In genomic region chr12:27969901-27970390, GRCh38 we compare ENCODE assay signal across 8 cellular contexts. TPM values are rescaled to one million over a fixed set of nuclear protein-coding genes. Genes with fewer than 3 reads are reported as not detected.
DNase-seq lines count a peak whose midpoint lies in the region; ATAC-seq, FAIRE-seq and TF ChIP-seq lines count a peak whose summit lies in the region.

No MANE protein-coding gene starts in this region.

- H3K27me3 ChIP-seq in H1 (replicated peaks in 1 of 4; ENCODE audit: control insufficient read depth in 3 of 4, extremely low read depth in 1 of 4, insufficient read depth in 3 of 4, low read length in 3 of 4) (peaks cover 49 to 88% (median 73%) of the 10 kb centered on the region in 4 experiments), mesendoderm (ENCODE audit: insufficient read depth, low read length, poor library complexity) (peaks cover 32% of the 10 kb centered on the region)

- H2BK5ac ChIP-seq in H1 (ENCODE audit: low read depth, low read length) (no peak overlapping the region), mesendoderm (ENCODE audit: low read length) (no peak overlapping the region)

- no peaks in the 10 kb centered on the region for H3K9me3 ChIP-seq in H1 (ENCODE audit: insufficient read depth in 2 of 2, low read depth in 1 of 2, low read length in 1 of 2)

- H4K5ac ChIP-seq in H1 (ENCODE audit: insufficient read length, low read depth, low read length) = no peak overlapping the region
- no peak overlapping the region for H4K5ac ChIP-seq in mesendoderm (ENCODE audit: low read length)

- H2BK15ac ChIP-seq in H1 (ENCODE audit: low read length) (no peak overlapping the region), mesendoderm (replicated peaks; ENCODE audit: low read depth) (no peak overlapping the region)

- H3K23me2 ChIP-seq in H1 (ENCODE audit: low read depth, low read length) = peaks cover 14% of the 10 kb centered on the region; the same call in 1 of the 2 replicates

- TF ChIP-seq EP300 in H1 (IDR thresholded peaks at IDR 0.05; ENCODE audit: borderline replicate concordance in 1 of 2, low read depth in 2 of 2, low read length in 2 of 2) = no peak

- TF ChIP-seq POLR2A in H1 (IDR thresholded peaks at IDR 0.05; ENCODE audit: control extremely low read depth in 1 of 2, low read depth in 2 of 2, low read length in 2 of 2) = no peak

- no peak overlapping the region; the same call in 1 of the 2 replicates for H4K8ac ChIP-seq in H1 (ENCODE audit: extremely low read depth, insufficient read depth, low read length)
- H4K8ac ChIP-seq in mesendoderm (ENCODE audit: low read depth, low read length) = peak overlapping the region; percentile 31

- H2AFZ ChIP-seq in H1 (ENCODE audit: low read length) = no peak overlapping the region

- H3K4ac ChIP-seq in H1 (replicated peaks; ENCODE audit: insufficient read length, low read depth, low read length) (no peak overlapping the region), mesendoderm (ENCODE audit: low read depth, low read length) (no peak overlapping the region)

- H2AK5ac ChIP-seq in H1 (ENCODE audit: low read depth, low read length) = no peak overlapping the region
- H2AK5ac ChIP-seq in mesendoderm (ENCODE audit: low read length) = no peak overlapping the region

- H3K23ac ChIP-seq in H1 (ENCODE audit: insufficient read length) (no peak overlapping the region), mesendoderm (ENCODE audit: low read length) (no peak overlapping the region)

- no peak overlapping the region for H2BK20ac ChIP-seq in H1 (ENCODE audit: low read length)

- FAIRE-seq in H1 (lab: Jason Lieb, UNC) = no peak

- in situ Hi-C loops in KBM-7 (cut with MboI; ENCODE audit: low pct_unique_long_range_greater_than_20kb, low sequenced_read_pairs) = no loop called here

- CTCF ChIA-PET in H1 (lab: Charles Lee; ENCODE audit: partially characterized antibody) = interaction anchor here (0.6 to 2.0 kb wide), 9 partner anchors 8 to 1307 kb away, joined by 3 to 6 read pairs (median 3); no protein-coding TSS in a partner anchor

- H4K91ac ChIP-seq in H1 (replicated peaks; ENCODE audit: insufficient read length, low read length) = no peak overlapping the region

- H3K18ac ChIP-seq in H1 (ENCODE audit: extremely low read depth, low read length) (no peak overlapping the region), mesendoderm (ENCODE audit: low read length) (peak overlapping the region; percentile 34)

- H3K4me2 ChIP-seq in H1 (ENCODE audit: insufficient read depth in 1 of 2, low read depth in 2 of 2, low read length in 2 of 2) = peak overlapping the region; percentile 70 to 98
- H3K4me2 ChIP-seq in mesendoderm (ENCODE audit: low read length) = peak overlapping the region; percentile 75

- H3K79me2 ChIP-seq in H1 (ENCODE audit: control insufficient read depth in 1 of 2, insufficient read depth in 2 of 2, low read length in 2 of 2) (no peaks in the 10 kb centered on the region), mesendoderm (ENCODE audit: control insufficient read depth, insufficient read depth, low read length) (no peaks in the 10 kb centered on the region)

- H3K36me3 ChIP-seq in H1 (ENCODE audit: control insufficient read depth in 2 of 4, insufficient read depth in 4 of 4, low read length in 3 of 4) (0 out of 8 replicates have a peak, but pooled peaks cover 0 to 3% (median 0%) of the 10 kb centered on the region in 4 experiments), mesendoderm (ENCODE audit: control insufficient read depth, insufficient read depth, low read length) (no peaks in the 10 kb centered on the region)

- ATAC-seq in GM21825 (IDR thresholded peaks at IDR 0.05; ENCODE audit: unreplicated experiment) = peak; percentile 78

- 4% methylated on average over 33 of the region's 48 CpGs; no CpG with 5 or more reads in 1 of the 2 experiments for WGBS in H1 (ENCODE audit: extremely low coverage in 1 of 2, insufficient coverage in 1 of 2, insufficient read length in 1 of 2, insufficient replicate concordance in 2 of 2, low coverage in 1 of 2, low lambda C conversion rate in 2 of 2, missing lambda C conversion rate in 1 of 2), 2 experiments
- no CpG with 5 or more reads among the region's 48 CpGs for WGBS in mesendoderm (ENCODE audit: extremely low coverage, insufficient coverage, low lambda C conversion rate)

- H2BK12ac ChIP-seq in H1 (ENCODE audit: low read depth, low read length) = no peak overlapping the region

- peaks cover 3 to 11% of the 10 kb centered on the region in 2 experiments for H4K20me1 ChIP-seq in H1 (replicated peaks in 1 of 2; ENCODE audit: control insufficient read depth in 1 of 2, insufficient read depth in 2 of 2, low read length in 2 of 2)

- H3K79me1 ChIP-seq in H1 (ENCODE audit: low read depth, low read length) (no peaks in the 10 kb centered on the region), mesendoderm (ENCODE audit: low read length) (no peaks in the 10 kb centered on the region)

- H3K4me1 ChIP-seq in H1 (replicated peaks in 1 of 4; ENCODE audit: control insufficient read depth in 3 of 4, insufficient read depth in 4 of 4, low read length in 3 of 4) (peaks cover 6 to 14% (median 10%) of the 10 kb centered on the region in 4 experiments; a peak in 5 of 7 replicates), mesendoderm (ENCODE audit: control insufficient read depth, low read depth, low read length) (no peaks in the 10 kb centered on the region)

- peak overlapping the region; percentile 50 for H3K4me3 ChIP-seq in GM12864 (ENCODE audit: low read depth, low read length)
- peak overlapping the region; percentile 26 to 62 (median 39) for H3K4me3 ChIP-seq in H1 (ENCODE audit: extremely low read depth in 1 of 4, insufficient read depth in 2 of 4, low read depth in 3 of 4, low read length in 4 of 4)
- H3K4me3 ChIP-seq in mesendoderm (ENCODE audit: low read length) = peak overlapping the region; percentile 22

- POLR2A ChIA-PET in H1 (lab: Charles Lee; ENCODE audit: partially characterized antibody) = interaction anchor here (0.8 to 1.1 kb wide), 2 partner anchors 10 to 15 kb away, joined by 3 read pairs; no protein-coding TSS in a partner anchor

- TF ChIP-seq CTCF in GM12864 (IDR thresholded peaks at IDR 0.05; ENCODE audit: low read depth, low read length, missing control alignments) (no peak), H1 (IDR thresholded peaks at IDR 0.05; ENCODE audit: control extremely low read depth in 1 of 3, insufficient read depth in 1 of 3, low read depth in 1 of 3, low read length in 3 of 3) (peak in 2 of 3 experiments; percentile 4 to 10; a peak in 2 of 4 replicates)

- H3K9ac ChIP-seq in H1 (replicated peaks in 1 of 4; ENCODE audit: extremely low read depth in 1 of 4, low read depth in 3 of 4, low read length in 3 of 4) (no peak overlapping the region), mesendoderm (ENCODE audit: low read length) (peak overlapping the region; percentile 9)

- no peak overlapping the region for H3K56ac ChIP-seq in H1 (replicated peaks; ENCODE audit: insufficient read length, low read depth, low read length)
- H3K56ac ChIP-seq in mesendoderm (ENCODE audit: low read length) = no peak overlapping the region

- H2BK120ac ChIP-seq in H1 (replicated peaks; ENCODE audit: low read depth, low read length) = no peak overlapping the region
- H2BK120ac ChIP-seq in mesendoderm (ENCODE audit: low read depth, low read length) = no peak overlapping the region

- H3K14ac ChIP-seq in H1 (ENCODE audit: insufficient read length) = no peak overlapping the region

- peak; percentile 25 to 35 for TF ChIP-seq RAD21 in H1 (IDR thresholded peaks at IDR 0.05 in 1 of 2, conservative IDR thresholded peaks at IDR 0.05 in 1 of 2; ENCODE audit: low read depth in 2 of 2, low read length in 2 of 2)

- DNase-seq in GM12864 (ENCODE audit: low read depth) (peak; percentile 55), KBM-7 (peak; percentile 83), H1 (ENCODE audit: low read depth in 1 of 2, low spot score in 2 of 2) (peak in 1 of 2 experiments; percentile 82), mesendoderm (peak; percentile 88), activated gamma-delta T cell (lab: John Stamatoyannopoulos, UW) (no peak)
- DNase-seq in activated CD4-positive, CD25-positive, alpha-beta regulatory T cell treated with anti-CD3 and anti-CD28 coated beads, Interleukin-2, amount 50 U/mL, for 72 hours = peak; percentile 44
- DNase-seq in stimulated activated CD8-positive, alpha-beta memory T cell treated with anti-CD3 and anti-CD28 coated beads, Interleukin-7, amount 100 ng/mL, for 24 hours (ENCODE audit: low read depth) = peak; percentile 18

- H3K27ac ChIP-seq in H1 (ENCODE audit: low read depth, low read length) (no peak overlapping the region), mesendoderm (ENCODE audit: low read depth, low read length) (peak overlapping the region; percentile 11)

TF ChIP-seq in H1, 55 proteins besides CTCF, POLR2A, EP300 and RAD21 (continues in another document):
- TF ChIP-seq E2F6 (IDR thresholded peaks at IDR 0.05) (peak; percentile 87), RNF2 (IDR thresholded peaks at IDR 0.05; ENCODE audit: borderline replicate concordance, low read depth, low read length, missing control alignments, poor library complexity, severe bottlenecking) (no peak), GTF2F1 (IDR thresholded peaks at IDR 0.05; ENCODE audit: borderline replicate concordance, low read depth, low read length) (no peak), MAFK (IDR thresholded peaks at IDR 0.05; ENCODE audit: low read depth, low read length) (no peak), SUZ12 (IDR thresholded peaks at IDR 0.05; ENCODE audit: low read length) (0 out of 2 replicates have a peak, but pooled peaks have one; percentile 0), TAF1 (IDR thresholded peaks at IDR 0.05; ENCODE audit: low read depth, low read length) (no peak), SIN3A (conservative IDR thresholded peaks at IDR 0.05 in 1 of 2, IDR thresholded peaks at IDR 0.05 in 1 of 2; ENCODE audit: low read depth in 1 of 2, low read length in 2 of 2) (0 out of 4 replicates have a peak, but pooled peaks of 1 of the 2 experiments have one; percentile 7), SIX5 (IDR thresholded peaks at IDR 0.05; ENCODE audit: low read depth, low read length) (no peak)

RNA-seq across cellular contexts. Expression of gene PTHLH, which starts 2.6 kb away (rescaled TPM):
- not detected in 2 replicates for total RNA-seq in H1 (2021; fragmentation: NEBNext Ultra II Directional; extraction: Animal tissue kit (Norgen Biotek cat#: 25700))
- polyA plus RNA-seq in H1 (2011; rRNA removed) = 0.32 TPM in 1 of 2 replicates, not detected in the other
- polyA plus RNA-seq in H1 (2011; cell fraction: cytosol; rRNA removed) = not detected
- polyA plus RNA-seq in H1 (2011; cell fraction: nucleus; rRNA removed) = not detected
- polyA plus RNA-seq in H1 (2012, experiment 1 of 2) = not detected in 4 replicates
- polyA plus RNA-seq in H1 (2012, experiment 2 of 2) = not detected
- 0.06 TPM for polyA plus RNA-seq in H1 (2013, experiment 1 of 2)
- 0.07 TPM for polyA plus RNA-seq in H1 (2013, experiment 2 of 2)
- not detected in 2 replicates for polyA minus RNA-seq in H1 (2011; rRNA and poly(A)+ RNA removed)
- not detected for polyA minus RNA-seq in H1 (2011; cell fraction: cytosol; rRNA and poly(A)+ RNA removed)
- polyA minus RNA-seq in H1 (2011; cell fraction: nucleus; rRNA and poly(A)+ RNA removed) = not detected
- 3.6 TPM for polyA plus RNA-seq in mesendoderm (2013, experiment 1 of 2)
- polyA plus RNA-seq in mesendoderm (2013, experiment 2 of 2) = 3.9 TPM
